Comparison of ENCODE assay signal across 1 cellular context in the genomic region with DNA sequence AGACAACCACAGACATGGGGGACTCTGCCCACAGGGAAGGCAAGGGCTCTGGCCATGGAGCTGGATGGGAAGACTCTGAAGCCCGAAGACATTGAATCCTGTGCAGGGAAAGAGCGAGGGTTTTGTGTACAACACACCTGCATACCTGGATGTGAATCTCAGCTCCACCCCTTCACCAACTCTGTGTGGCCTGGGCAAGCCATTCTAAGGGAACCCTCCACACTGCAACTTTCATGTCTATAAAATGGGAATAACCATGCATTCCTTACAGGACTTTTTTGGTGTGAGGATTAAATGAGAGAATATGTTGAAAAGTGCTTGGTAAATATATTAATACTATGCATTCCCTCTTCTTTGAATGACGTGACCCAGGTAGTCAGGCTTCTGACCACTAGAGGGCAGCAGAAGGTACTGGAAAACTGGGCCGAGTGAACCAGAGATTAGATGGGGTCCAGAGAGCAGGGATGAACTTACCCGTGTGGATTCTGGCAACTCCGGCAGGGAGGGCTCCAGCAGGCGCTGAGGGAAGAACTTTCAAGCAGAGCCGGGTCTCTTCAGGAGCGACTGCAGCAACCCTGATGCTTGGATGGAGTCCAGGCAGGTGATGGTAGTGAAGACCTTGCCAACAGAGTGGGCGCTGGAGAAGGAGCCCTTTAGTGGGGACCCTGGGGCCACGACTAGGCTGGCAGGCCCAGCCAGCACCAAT.
TF ChIP-seq lines count a peak whose summit lies in the region.

No MANE protein-coding gene starts in this region.

TF ChIP-seq in HCT116, 20 proteins besides CTCF, POLR2A, EP300 and RAD21 (continued from another document):
- no peak for TF ChIP-seq ZBTB33 (IDR thresholded peaks at IDR 0.05; ENCODE audit: extremely low read depth, insufficient replicate concordance, low read length)
- no peak for TF ChIP-seq ZNF274 (IDR thresholded peaks at IDR 0.05; ENCODE audit: low read depth, low read length)
- no peak for TF ChIP-seq TCF7L2 (IDR thresholded peaks at IDR 0.05; ENCODE audit: borderline replicate concordance, extremely low read depth, insufficient read depth, insufficient read length)
- TF ChIP-seq EGR1 (IDR thresholded peaks at IDR 0.05; ENCODE audit: low read depth): no peak
- TF ChIP-seq CEBPB (IDR thresholded peaks at IDR 0.05; ENCODE audit: low read depth): no peak
- no peak for TF ChIP-seq ZFX (IDR thresholded peaks at IDR 0.05)
- TF ChIP-seq SRF (IDR thresholded peaks at IDR 0.05; ENCODE audit: low read depth): no peak
- TF ChIP-seq, protein P1, sequence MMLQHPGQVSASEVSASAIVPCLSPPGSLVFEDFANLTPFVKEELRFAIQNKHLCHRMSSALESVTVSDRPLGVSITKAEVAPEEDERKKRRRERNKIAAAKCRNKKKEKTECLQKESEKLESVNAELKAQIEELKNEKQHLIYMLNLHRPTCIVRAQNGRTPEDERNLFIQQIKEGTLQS (IDR thresholded peaks at IDR 0.05): no peak
- no peak for TF ChIP-seq JUND (IDR thresholded peaks at IDR 0.05)
- TF ChIP-seq EZH2phosphoT487 (IDR thresholded peaks at IDR 0.05; ENCODE audit: borderline replicate concordance): no peak
- TF ChIP-seq YY1 (IDR thresholded peaks at IDR 0.05; ENCODE audit: extremely low read depth, insufficient replicate concordance, low read depth, low read length): no peak
- no peak for TF ChIP-seq SIN3A (IDR thresholded peaks at IDR 0.05; ENCODE audit: low read depth)
- TF ChIP-seq SP1 (IDR thresholded peaks at IDR 0.05; ENCODE audit: low read depth): no peak
- TF ChIP-seq, protein P2, sequence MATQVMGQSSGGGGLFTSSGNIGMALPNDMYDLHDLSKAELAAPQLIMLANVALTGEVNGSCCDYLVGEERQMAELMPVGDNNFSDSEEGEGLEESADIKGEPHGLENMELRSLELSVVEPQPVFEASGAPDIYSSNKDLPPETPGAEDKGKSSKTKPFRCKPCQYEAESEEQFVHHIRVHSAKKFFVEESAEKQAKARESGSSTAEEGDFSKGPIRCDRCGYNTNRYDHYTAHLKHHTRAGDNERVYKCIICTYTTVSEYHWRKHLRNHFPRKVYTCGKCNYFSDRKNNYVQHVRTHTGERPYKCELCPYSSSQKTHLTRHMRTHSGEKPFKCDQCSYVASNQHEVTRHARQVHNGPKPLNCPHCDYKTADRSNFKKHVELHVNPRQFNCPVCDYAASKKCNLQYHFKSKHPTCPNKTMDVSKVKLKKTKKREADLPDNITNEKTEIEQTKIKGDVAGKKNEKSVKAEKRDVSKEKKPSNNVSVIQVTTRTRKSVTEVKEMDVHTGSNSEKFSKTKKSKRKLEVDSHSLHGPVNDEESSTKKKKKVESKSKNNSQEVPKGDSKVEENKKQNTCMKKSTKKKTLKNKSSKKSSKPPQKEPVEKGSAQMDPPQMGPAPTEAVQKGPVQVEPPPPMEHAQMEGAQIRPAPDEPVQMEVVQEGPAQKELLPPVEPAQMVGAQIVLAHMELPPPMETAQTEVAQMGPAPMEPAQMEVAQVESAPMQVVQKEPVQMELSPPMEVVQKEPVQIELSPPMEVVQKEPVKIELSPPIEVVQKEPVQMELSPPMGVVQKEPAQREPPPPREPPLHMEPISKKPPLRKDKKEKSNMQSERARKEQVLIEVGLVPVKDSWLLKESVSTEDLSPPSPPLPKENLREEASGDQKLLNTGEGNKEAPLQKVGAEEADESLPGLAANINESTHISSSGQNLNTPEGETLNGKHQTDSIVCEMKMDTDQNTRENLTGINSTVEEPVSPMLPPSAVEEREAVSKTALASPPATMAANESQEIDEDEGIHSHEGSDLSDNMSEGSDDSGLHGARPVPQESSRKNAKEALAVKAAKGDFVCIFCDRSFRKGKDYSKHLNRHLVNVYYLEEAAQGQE (IDR thresholded peaks at IDR 0.05; ENCODE audit: low read depth): no peak
- TF ChIP-seq MAX (IDR thresholded peaks at IDR 0.05): no peak
- TF ChIP-seq CBX3 (IDR thresholded peaks at IDR 0.05; ENCODE audit: low read depth): no peak
- no peak for TF ChIP-seq FOSL1 (IDR thresholded peaks at IDR 0.05; ENCODE audit: low read depth)
- no peak for TF ChIP-seq ELF1 (IDR thresholded peaks at IDR 0.05; ENCODE audit: borderline replicate concordance, low read depth)
- TF ChIP-seq EZH2 (IDR thresholded peaks at IDR 0.05): no peak
